Comparison of ENCODE assay signal across 24 cellular contexts in genomic region chr1:13674386-13674785, GRCh38. TPM values are rescaled to one million over a fixed set of nuclear protein-coding genes. Genes with fewer than 3 reads are reported as not detected.
DNase-seq lines count a peak whose midpoint lies in the region; ATAC-seq, FAIRE-seq and TF ChIP-seq lines count a peak whose summit lies in the region.
"Had no signal": no experiment of that assay in that cellular context is flagged by ENCODE, and none has a peak within 500 bp of the region (broad histone marks: within the 10 kb centered on the region; RNA-seq: fewer than 3 reads in every experiment).

No MANE protein-coding gene starts in this region.

- peak overlapping the region; percentile 66 for H3K4me2 ChIP-seq in BLaER1
- H3K4me2 ChIP-seq: A549 had no signal

- ATAC-seq in naive B cell (ENCODE audit: low read depth in 2 of 2) (peak; percentile 55 to 61), HG02938 (IDR thresholded peaks at IDR 0.05; ENCODE audit: unreplicated experiment) (no peak), HG03175 (IDR thresholded peaks at IDR 0.05; ENCODE audit: unreplicated experiment) (no peak)
- ATAC-seq: A549, HepG2, K562, PC-3, SK-N-SH treated with all-trans-retinoic acid at 6 μM for 48 hours had no signal

- H3K4me3 Mint-ChIP-seq in naive B cell: peak overlapping the region in 2 of 8 donors; percentile 26 to 47
- H3K4me3 Mint-ChIP-seq: CD4-positive, alpha-beta T cell had no signal

- H3K36me3 ChIP-seq in BLaER1: no peaks in the 10 kb centered on the region
- H3K36me3 ChIP-seq: BE2C had no signal

- FAIRE-seq in GM12891 (lab: Jason Lieb, UNC): no peak
- FAIRE-seq: A549, G401.6, HepG2, K562 had no signal

- DNase-seq in GM12891 (ENCODE audit: insufficient read length, low spot score) (no peak), RPMI8226 (peak; percentile 29), naive B cell (no peak), NCI-H510A treated with DMSO at 0.1 percent for 48 hours (lab: John Stamatoyannopoulos, UW) (no peak)
- DNase-seq: BE2C; CD4-positive, alpha-beta T cell; DMS153; NCI-H1417; NCI-H1694 treated with DMSO at 0.1 percent for 48 hours; NCI-H2081 treated with DMSO at 0.1 percent for 48 hours; NCI-H2171 treated with DMSO at 0.1 percent for 48 hours; NCI-H446; NCI-H526 treated with DMSO at 0.1 percent for 48 hours; PC-3; SHP77 treated with DMSO at 0.1 percent for 48 hours; T-helper 1 cell had no signal

- peaks cover 10 to 19% (median 11%) of the 10 kb centered on the region in 3 donors for H3K4me1 Mint-ChIP-seq in naive B cell

- no peak overlapping the region for H3K4me3 ChIP-seq in BLaER1
- H3K4me3 ChIP-seq: A549, K562 had no signal

- no peaks in the 10 kb centered on the region for H3K27me3 ChIP-seq in BLaER1
- H3K27me3 ChIP-seq: BE2C had no signal

- no peak for TF ChIP-seq POLR2A in GM12891 (IDR thresholded peaks at IDR 0.05; ENCODE audit: low read depth, low read length)

- H3K4me1 ChIP-seq in BLaER1: peaks cover 23% of the 10 kb centered on the region
- H3K4me1 ChIP-seq: A549, BE2C had no signal

- peak overlapping the region in 4 of 6 donors; percentile 5 to 78 (median 60) for H3K27ac Mint-ChIP-seq in naive B cell
- H3K27ac Mint-ChIP-seq: CD4-positive, alpha-beta T cell had no signal

- peak overlapping the region; percentile 74 for H3K27ac ChIP-seq in BLaER1
- H3K27ac ChIP-seq: A549 had no signal

- H4K20me1 ChIP-seq in BLaER1: no peaks in the 10 kb centered on the region

- peaks cover 0 to 2% (median 0%) of the 10 kb centered on the region in 7 donors for H3K9me3 Mint-ChIP-seq in naive B cell
- H3K9me3 Mint-ChIP-seq: CD4-positive, alpha-beta T cell had no signal

- H3K9me3 ChIP-seq in BLaER1: peaks cover 16% of the 10 kb centered on the region
- H3K9me3 ChIP-seq: A549, BE2C had no signal

- H3K36me3 Mint-ChIP-seq in naive B cell: no peaks in the 10 kb centered on the region

- no peaks in the 10 kb centered on the region for H3K27me3 Mint-ChIP-seq in naive B cell

- H3K9ac ChIP-seq in BLaER1: peak overlapping the region; percentile 49; the same call in 1 of the 2 replicates

TF ChIP-seq in GM12891, 5 proteins besides CTCF, POLR2A, EP300 and RAD21:
- TF ChIP-seq PAX5 (IDR thresholded peaks at IDR 0.05; ENCODE audit: insufficient read depth, low read length, severe bottlenecking) (no peak), SPI1 (IDR thresholded peaks at IDR 0.05; ENCODE audit: low read depth, low read length) (peak; percentile 76)

RNA-seq across cellular contexts. Expression of gene PRDM2, which starts 25.6 kb away (rescaled TPM):
- polyA plus RNA-seq in GM12891 (2012; ENCODE audit: low read depth, missing spikeins): 21.1 TPM
- 10 to 100 TPM; 18.4 to 49.1 (median 35.3) TPM for polyA plus RNA-seq in naive B cell (ENCODE audit: low read depth in 6 of 6)

Comparison
In these comparisons a context has a peak if more than half of its experiments do, and no peak if none do; other contexts are left out.
1. ATAC-seq: peak in naive B cell (2 of 2); none in HG02938 (single experiment) and HG03175 (single experiment).